ENCODE assay signal across 11 cellular contexts in the genomic region with DNA sequence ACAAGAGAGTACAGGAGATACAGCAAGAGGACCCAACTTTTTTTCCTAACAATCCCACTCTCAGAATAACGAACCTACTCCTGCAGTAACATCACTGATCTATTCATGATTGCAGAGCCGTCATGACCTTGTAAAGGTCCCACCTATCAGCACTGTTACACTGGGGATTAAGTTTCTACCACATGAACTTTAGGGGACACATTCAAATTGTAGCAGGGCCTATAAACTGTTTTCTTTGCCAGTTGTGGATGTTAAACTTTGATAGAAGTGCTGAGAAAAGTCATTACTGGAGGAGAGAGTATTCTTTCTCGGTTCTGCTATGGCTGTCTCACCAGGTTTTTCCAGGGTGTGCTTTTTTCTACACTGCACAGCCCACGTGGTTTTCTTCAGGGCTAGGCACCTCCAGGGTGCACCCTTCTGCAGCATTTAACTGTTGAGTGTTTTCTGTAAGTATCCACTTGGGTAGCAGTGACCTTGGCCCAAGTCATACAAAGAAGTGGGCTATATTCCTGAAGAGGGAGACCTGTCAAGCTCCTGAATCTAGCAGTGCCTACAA.
DNase-seq lines count a peak whose midpoint lies in the region; ATAC-seq and TF ChIP-seq lines count a peak whose summit lies in the region.
"Had no signal": no experiment of that assay in that cellular context is flagged by ENCODE, and none has a peak within 500 bp of the region (broad histone marks: within the 10 kb centered on the region; RNA-seq: fewer than 3 reads in every experiment).

No MANE protein-coding gene starts in this region.

- ATAC-seq in GM19351 (IDR thresholded peaks at IDR 0.05; ENCODE audit: unreplicated experiment) (peak; percentile 83), HG02938 (IDR thresholded peaks at IDR 0.05; ENCODE audit: unreplicated experiment) (peak; percentile 95), GM19452 (IDR thresholded peaks at IDR 0.05; ENCODE audit: unreplicated experiment) (no peak)
- ATAC-seq in activated CD8-positive, alpha-beta T cell treated with anti-CD3 and anti-CD28 coated beads for 36 hours, result no peak

- CTCF ChIA-PET in activated CD8-positive, alpha-beta T cell treated with anti-CD3 and anti-CD28 coated beads for 36 hours (lab: Charles Lee), result no interaction called here

- H3K27me3 Mint-ChIP-seq in activated T-helper 1 cell treated with anti-CD3 and anti-CD28 coated beads, Interleukin-12 subunit alpha, Interleukin-12 subunit beta, Interleukin-2, Interleukin-4 antibody, amounts not matched to agents 30 ng/mL and 10 ng/mL and 1 ng/mL, durations not matched to agents 14 hours and 24 hours and 36 hours (ENCODE audit: insufficient read depth), result peaks cover 5% of the 10 kb centered on the region
- H3K27me3 Mint-ChIP-seq in activated CD8-positive, alpha-beta T cell treated with anti-CD3 and anti-CD28 coated beads for 36 hours, result no peaks in the 10 kb centered on the region

- H3K4me3 Mint-ChIP-seq in activated T-helper 1 cell treated with anti-CD3 and anti-CD28 coated beads, Interleukin-12 subunit alpha, Interleukin-12 subunit beta, Interleukin-2, Interleukin-4 antibody, amounts not matched to agents 30 ng/mL and 10 ng/mL and 1 ng/mL, durations not matched to agents 14 hours and 24 hours and 36 hours, result no peak overlapping the region
- H3K4me3 Mint-ChIP-seq in activated CD8-positive, alpha-beta T cell treated with anti-CD3 and anti-CD28 coated beads for 36 hours, result no peak overlapping the region

- peaks cover 34% of the 10 kb centered on the region for H3K4me1 Mint-ChIP-seq in activated T-helper 1 cell treated with anti-CD3 and anti-CD28 coated beads, Interleukin-12 subunit alpha, Interleukin-12 subunit beta, Interleukin-2, Interleukin-4 antibody, amounts not matched to agents 30 ng/mL and 10 ng/mL and 1 ng/mL, durations not matched to agents 14 hours and 24 hours and 36 hours (ENCODE audit: low read depth)
- peaks cover 18% of the 10 kb centered on the region for H3K4me1 Mint-ChIP-seq in activated CD8-positive, alpha-beta T cell treated with anti-CD3 and anti-CD28 coated beads for 36 hours (ENCODE audit: low read depth)

- H3K9me3 Mint-ChIP-seq in activated T-helper 1 cell treated with anti-CD3 and anti-CD28 coated beads, Interleukin-12 subunit alpha, Interleukin-12 subunit beta, Interleukin-2, Interleukin-4 antibody, amounts not matched to agents 30 ng/mL and 10 ng/mL and 1 ng/mL, durations not matched to agents 14 hours and 24 hours and 36 hours, result peaks cover 13% of the 10 kb centered on the region
- H3K9me3 Mint-ChIP-seq in activated CD8-positive, alpha-beta T cell treated with anti-CD3 and anti-CD28 coated beads for 36 hours, result peaks cover 3% of the 10 kb centered on the region

- peaks cover 13% of the 10 kb centered on the region for H3K36me3 Mint-ChIP-seq in activated T-helper 1 cell treated with anti-CD3 and anti-CD28 coated beads, Interleukin-12 subunit alpha, Interleukin-12 subunit beta, Interleukin-2, Interleukin-4 antibody, amounts not matched to agents 30 ng/mL and 10 ng/mL and 1 ng/mL, durations not matched to agents 14 hours and 24 hours and 36 hours (ENCODE audit: low read depth)
- H3K36me3 Mint-ChIP-seq in activated CD8-positive, alpha-beta T cell treated with anti-CD3 and anti-CD28 coated beads for 36 hours (ENCODE audit: low read depth), result peaks cover 5% of the 10 kb centered on the region

- peak overlapping the region; percentile 6 for H3K27ac Mint-ChIP-seq in activated T-helper 1 cell treated with anti-CD3 and anti-CD28 coated beads, Interleukin-12 subunit alpha, Interleukin-12 subunit beta, Interleukin-2, Interleukin-4 antibody, amounts not matched to agents 30 ng/mL and 10 ng/mL and 1 ng/mL, durations not matched to agents 14 hours and 24 hours and 36 hours
- no peak overlapping the region for H3K27ac Mint-ChIP-seq in activated CD8-positive, alpha-beta T cell treated with anti-CD3 and anti-CD28 coated beads for 36 hours

- intact Hi-C loops in activated T-helper 1 cell treated with anti-CD3 and anti-CD28 coated beads, Interleukin-12 subunit alpha, Interleukin-12 subunit beta, Interleukin-2, Interleukin-4 antibody, amounts not matched to agents 30 ng/mL and 10 ng/mL and 1 ng/mL, durations not matched to agents 14 hours and 24 hours and 36 hours (cut with micrococcal nuclease), result loop anchor here (1.0 kb wide), 2 partner anchors 8 to 67 kb away; no protein-coding TSS in a partner anchor
- intact Hi-C loops in activated CD8-positive, alpha-beta T cell treated with anti-CD3 and anti-CD28 coated beads for 36 hours (cut with micrococcal nuclease), result no loop called here

- POLR2A ChIA-PET in activated CD8-positive, alpha-beta T cell treated with anti-CD3 and anti-CD28 coated beads for 36 hours (lab: Charles Lee), result no interaction called here

- DNase-seq in DMS79 treated with DMSO at 0.1 percent for 48 hours (lab: John Stamatoyannopoulos, UW), result peak; percentile 14
- no peak for DNase-seq in DMS79 (lab: John Stamatoyannopoulos, UW)
- no peak for DNase-seq in activated T-helper 1 cell treated with anti-CD3 and anti-CD28 coated beads, Interleukin-12 subunit alpha, Interleukin-12 subunit beta, Interleukin-2, Interleukin-4 antibody, amounts not matched to agents 30 ng/mL and 10 ng/mL and 1 ng/mL, durations not matched to agents 14 hours and 24 hours and 36 hours (ENCODE audit: low spot score)
- DNase-seq in NCI-H345 treated with DMSO at 0.1 percent for 48 hours (lab: John Stamatoyannopoulos, UW; ENCODE audit: unreplicated experiment), result no peak
- DNase-seq in activated CD8-positive, alpha-beta T cell treated with anti-CD3 and anti-CD28 coated beads for 36 hours, result no peak
- DNase-seq: foreskin melanocyte, NCI-H1694, OCI-M1 had no signal

- no peak for TF ChIP-seq CTCF in activated CD8-positive, alpha-beta T cell treated with anti-CD3 and anti-CD28 coated beads for 36 hours (IDR thresholded peaks at IDR 0.05)

Comparison
In these comparisons a context has a peak if more than half of its experiments do, and no peak if none do; other contexts are left out.
1. ATAC-seq: peak in GM19351 (single experiment) and HG02938 (single experiment); none in GM19452 (single experiment) and activated CD8-positive, alpha-beta T cell treated with anti-CD3 and anti-CD28 coated beads for 36 hours (single experiment).